Comparison of ENCODE assay signal across 1 cellular context in genomic region chr12:46800160-46800559, GRCh38.
TF ChIP-seq lines count a peak whose summit lies in the region.

No MANE protein-coding gene starts in this region.

TF ChIP-seq in HepG2, 621 proteins besides CTCF, POLR2A, EP300 and RAD21 (continued from another document):
- TF ChIP-seq, protein P1, sequence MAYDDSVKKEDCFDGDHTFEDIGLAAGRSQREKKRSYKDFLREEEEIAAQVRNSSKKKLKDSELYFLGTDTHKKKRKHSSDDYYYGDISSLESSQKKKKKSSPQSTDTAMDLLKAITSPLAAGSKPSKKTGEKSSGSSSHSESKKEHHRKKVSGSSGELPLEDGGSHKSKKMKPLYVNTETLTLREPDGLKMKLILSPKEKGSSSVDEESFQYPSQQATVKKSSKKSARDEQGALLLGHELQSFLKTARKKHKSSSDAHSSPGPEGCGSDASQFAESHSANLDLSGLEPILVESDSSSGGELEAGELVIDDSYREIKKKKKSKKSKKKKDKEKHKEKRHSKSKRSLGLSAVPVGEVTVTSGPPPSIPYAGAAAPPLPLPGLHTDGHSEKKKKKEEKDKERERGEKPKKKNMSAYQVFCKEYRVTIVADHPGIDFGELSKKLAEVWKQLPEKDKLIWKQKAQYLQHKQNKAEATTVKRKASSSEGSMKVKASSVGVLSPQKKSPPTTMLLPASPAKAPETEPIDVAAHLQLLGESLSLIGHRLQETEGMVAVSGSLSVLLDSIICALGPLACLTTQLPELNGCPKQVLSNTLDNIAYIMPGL (CRISPR knock-in tag; IDR thresholded peaks at IDR 0.05; ENCODE audit: borderline replicate concordance in 1 of 2, low read depth in 1 of 2): no peak
